Comparison of ENCODE assay signal across 8 cellular contexts in the genomic region with DNA sequence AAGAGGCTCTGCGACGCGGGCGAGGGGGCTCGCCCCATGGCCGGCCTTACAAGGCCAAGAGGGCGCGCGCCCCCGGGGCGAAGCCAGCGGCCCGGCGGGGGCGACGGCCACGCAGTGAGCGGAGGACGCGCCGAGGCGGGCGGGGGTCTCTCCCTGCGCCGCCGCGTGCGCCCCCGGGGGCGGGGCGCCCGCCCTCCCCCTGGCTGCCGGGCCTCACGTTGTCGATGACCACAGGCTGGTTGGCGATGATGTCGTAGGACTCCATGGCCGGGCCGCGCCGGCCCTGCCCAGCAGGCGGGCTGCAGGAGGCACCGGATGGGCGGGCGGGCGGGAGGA. TPM values are rescaled to one million over a fixed set of nuclear protein-coding genes. Genes with fewer than 3 reads are reported as not detected.
A peak's percentile ranks its signal among the peaks of the same experiment; 100 is the strongest.
DNase-seq lines count a peak whose midpoint lies in the region; ATAC-seq, FAIRE-seq and TF ChIP-seq lines count a peak whose summit lies in the region.

No MANE protein-coding gene starts in this region.

- no peak for TF ChIP-seq CTCF in A549 (IDR thresholded peaks at IDR 0.05)
- TF ChIP-seq CTCF in GM23338 (conservative IDR thresholded peaks at IDR 0.05; ENCODE audit: low read depth in 2 of 2): no peak
- TF ChIP-seq CTCF in ascending aorta (IDR thresholded peaks at IDR 0.05): peak in 1 of 3 experiments; percentile 23

- peaks cover 17% of the 10 kb centered on the region for H3K79me1 ChIP-seq in mesenchymal stem cell (replicated peaks; ENCODE audit: low read length, poor library complexity, severe bottlenecking)

- H3K27ac Mint-ChIP-seq in GM23338: no peak overlapping the region

- CTCF ChIA-PET in A549 (lab: Yijun Ruan, JAX): interaction anchor here (0.5 to 6.2 kb wide), 12 partner anchors 9 to 899 kb away, joined by 3 to 93 read pairs (median 6); no protein-coding TSS in a partner anchor

- no peak; a peak in 1 of 6 replicates for ATAC-seq in A549
- ATAC-seq in GM23338: no peak
- ATAC-seq in HG02852 (IDR thresholded peaks at IDR 0.05; ENCODE audit: unreplicated experiment): no peak
- no peak for ATAC-seq in esophagus mucosa
- ATAC-seq in HG02981 (IDR thresholded peaks at IDR 0.05; ENCODE audit: unreplicated experiment): no peak

- no peak overlapping the region; the same call in 1 of the 2 replicates for H2AFZ ChIP-seq in GM23338
- H2AFZ ChIP-seq in mesenchymal stem cell (ENCODE audit: low read depth, low read length): peak overlapping the region; percentile 64

- no peak overlapping the region for H2BK12ac ChIP-seq in mesenchymal stem cell (ENCODE audit: low read length in 2 of 2)

- H4K91ac ChIP-seq in mesenchymal stem cell (ENCODE audit: low read length): no peak overlapping the region

- FAIRE-seq in A549 (lab: Jason Lieb, UNC): no peak

- no peak overlapping the region for H4K8ac ChIP-seq in mesenchymal stem cell (ENCODE audit: low read length)

- H3K27me3 Mint-ChIP-seq in GM23338 (ENCODE audit: insufficient read depth, low read depth, poor library complexity): peaks cover 6% of the 10 kb centered on the region

- no peak for TF ChIP-seq POLR2A in A549 (IDR thresholded peaks at IDR 0.05; ENCODE audit: low read length)

- H3K9me3 ChIP-seq in A549: no peaks in the 10 kb centered on the region
- no peaks in the 10 kb centered on the region for H3K9me3 ChIP-seq in ascending aorta
- no peaks in the 10 kb centered on the region for H3K9me3 ChIP-seq in mesenchymal stem cell (ENCODE audit: control insufficient read depth, low read length)

- peaks cover 22% of the 10 kb centered on the region for H3K79me2 ChIP-seq in GM23338 (replicated peaks; ENCODE audit: insufficient read depth)

- no peak overlapping the region for H3K23ac ChIP-seq in mesenchymal stem cell (ENCODE audit: low read length in 2 of 2)

- TF ChIP-seq EP300 in A549 (IDR thresholded peaks at IDR 0.05): no peak

- WGBS in A549 (ENCODE audit: missing lambda C conversion rate): 0% methylated on average over 1 of the region's 46 CpGs
- 2% methylated on average over 32 of the region's 46 CpGs for WGBS in mesenchymal stem cell

- no peaks in the 10 kb centered on the region for H3K9me2 ChIP-seq in GM23338 (ENCODE audit: insufficient read depth)

- H3K4me3 Mint-ChIP-seq in GM23338: peak overlapping the region; percentile 89; the same call in 2 of the 3 replicates

- peak overlapping the region; percentile 96 for H2BK120ac ChIP-seq in mesenchymal stem cell (ENCODE audit: low read depth, low read length)

- H3K4me3 ChIP-seq in A549 (peak overlapping the region; percentile 95), GM23338 (peak overlapping the region; percentile 64), ascending aorta (peak overlapping the region; percentile 78 to 96), mesenchymal stem cell (ENCODE audit: insufficient read depth in 1 of 2, low read depth in 1 of 2, low read length in 2 of 2) (peak overlapping the region; percentile 76 to 88)

- H3K4me2 ChIP-seq in A549 (peak overlapping the region; percentile 79), GM23338 (peak overlapping the region; percentile 98), mesenchymal stem cell (ENCODE audit: low read length, poor library complexity, severe bottlenecking) (peak overlapping the region; percentile 70)

- TF ChIP-seq RAD21 in A549 (conservative IDR thresholded peaks at IDR 0.05 in 1 of 2, IDR thresholded peaks at IDR 0.05 in 1 of 2): no peak

- H2BK5ac ChIP-seq in mesenchymal stem cell (ENCODE audit: low read depth, low read length, poor library complexity, severe bottlenecking): peak overlapping the region; percentile 95

- no peaks in the 10 kb centered on the region for H3K36me3 ChIP-seq in GM23338 (ENCODE audit: insufficient read depth)
- H3K36me3 ChIP-seq in ascending aorta: peaks cover 11 to 16% of the 10 kb centered on the region in 2 donors
- peaks cover 7 to 18% of the 10 kb centered on the region in 2 experiments for H3K36me3 ChIP-seq in mesenchymal stem cell (ENCODE audit: control insufficient read depth in 1 of 2, insufficient read depth in 2 of 2, low read depth in 1 of 2, low read length in 2 of 2)

- peaks cover 3% of the 10 kb centered on the region; the same call in 1 of the 2 replicates for H3F3A ChIP-seq in GM23338 (replicated peaks; ENCODE audit: low read depth)

- peaks cover 9% of the 10 kb centered on the region for H3K4me1 ChIP-seq in A549
- peaks cover 18% of the 10 kb centered on the region for H3K4me1 ChIP-seq in GM23338 (ENCODE audit: insufficient read depth)
- H3K4me1 ChIP-seq in ascending aorta: peaks cover 13 to 24% of the 10 kb centered on the region in 2 donors
- H3K4me1 ChIP-seq in mesenchymal stem cell (ENCODE audit: control insufficient read depth, insufficient read depth, low read depth, low read length): peaks cover 26% of the 10 kb centered on the region

- peaks cover 19% of the 10 kb centered on the region for H3K4me1 Mint-ChIP-seq in GM23338

- H3K4ac ChIP-seq in mesenchymal stem cell (ENCODE audit: low read depth in 1 of 2, low read length in 2 of 2): peak overlapping the region; percentile 21 to 24

- intact Hi-C loops in ascending aorta (cut with DNase I): loop anchor here (5.0 to 10.0 kb wide), 4 partner anchors 334 to 1491 kb away; partner anchors contain the start of genes CIAO1, LIPT1, TMEM127 and TMEM131

- peak overlapping the region; percentile 96 to 97 for H3K27ac ChIP-seq in A549
- H3K27ac ChIP-seq in GM23338 (ENCODE audit: low read depth): peak overlapping the region; percentile 92
- H3K27ac ChIP-seq in ascending aorta: peak overlapping the region; percentile 94 to 95
- H3K27ac ChIP-seq in mesenchymal stem cell (ENCODE audit: low read length, poor library complexity, severe bottlenecking): peak overlapping the region; percentile 96

- H4K20me1 ChIP-seq in GM23338 (replicated peaks; ENCODE audit: insufficient read depth): peaks cover 10% of the 10 kb centered on the region; the same call in 1 of the 2 replicates

- DNase-seq in A549 (ENCODE audit: low read depth in 1 of 2, low spot score in 1 of 2): no peak
- DNase-seq in GM23338 (ENCODE audit: low spot score): no peak
- DNase-seq in ascending aorta (ENCODE audit: low spot score in 2 of 2): no peak
- no peak for DNase-seq in mesenchymal stem cell
- DNase-seq in HT-29 (ENCODE audit: low spot score): no peak

- H3K27me3 ChIP-seq in GM23338 (ENCODE audit: insufficient read depth): no peaks in the 10 kb centered on the region
- H3K27me3 ChIP-seq in ascending aorta: no peaks in the 10 kb centered on the region
- no peaks in the 10 kb centered on the region for H3K27me3 ChIP-seq in mesenchymal stem cell (ENCODE audit: control insufficient read depth in 1 of 2, insufficient read depth in 1 of 2, low read length in 2 of 2)

- H3K18ac ChIP-seq in mesenchymal stem cell (ENCODE audit: low read depth in 1 of 2, low read length in 2 of 2): peak overlapping the region; percentile 75 to 82

- no peaks in the 10 kb centered on the region for H3K9me3 Mint-ChIP-seq in GM23338

- H3K36me3 Mint-ChIP-seq in GM23338 (ENCODE audit: low read depth): peaks cover 1% of the 10 kb centered on the region; the same call in 2 of the 3 replicates

- no peak overlapping the region for H2AK5ac ChIP-seq in mesenchymal stem cell (ENCODE audit: low read length, severe bottlenecking)

- peak overlapping the region; percentile 99 for H2BK15ac ChIP-seq in mesenchymal stem cell (ENCODE audit: low read depth, poor library complexity, severe bottlenecking)

- H3K9ac ChIP-seq in mesenchymal stem cell (ENCODE audit: low read length): peak overlapping the region; percentile 92

- no peak overlapping the region for H3K14ac ChIP-seq in mesenchymal stem cell (ENCODE audit: low read length in 2 of 2)

- POLR2A ChIA-PET in A549 (lab: Yijun Ruan, JAX): interaction anchor here (1.2 to 4.1 kb wide), 6 partner anchors 10 to 73 kb away, joined by 3 to 76 read pairs (median 6); partner anchors contain the start of genes ANKRD36B and COX5B

RNA-seq across cellular contexts. Expression of gene ACTR1B, which starts 0.2 kb away (rescaled TPM):
- polyA plus RNA-seq in A549 (2011; rRNA removed): 24.7 and 30.0 TPM in 2 replicates
- 43.3 and 54.6 TPM in 2 replicates for polyA plus RNA-seq in A549 (2012; cell fraction: cytosol; rRNA removed)
- 96.2 and 106 TPM in 2 replicates for polyA plus RNA-seq in A549 (2012; cell fraction: nucleus; rRNA removed)
- polyA plus RNA-seq in A549 (2017; fragmentation: RNase III; extraction: RNeasy Plus Mini Kit Qiagen cat#74134 plus additional on column Dnase treatment): 33.5 to 42.0 TPM (median 37.6 TPM) in 3 replicates
- 42.7 and 43.5 TPM in 2 replicates for polyA minus RNA-seq in A549 (2011; rRNA and poly(A)+ RNA removed)
- total RNA-seq in GM23338 (2014; rRNA removed; shearing (Covaris generic)): 41.5 and 42.5 TPM in 2 replicates
- 27.2 and 27.4 TPM in 2 replicates for polyA plus RNA-seq in GM23338 (2016; fragmentation: Nextera tagmentation; extraction: Ambion mirVana)
- total RNA-seq in ascending aorta: 125 TPM
- polyA plus RNA-seq in mesenchymal stem cell (2013, experiment 1 of 2): 29.7 TPM
- 29.4 TPM for polyA plus RNA-seq in mesenchymal stem cell (2013, experiment 2 of 2)
- total RNA-seq in HT-29 (2014; rRNA removed; shearing (Covaris generic)): 61.6 and 66.7 TPM in 2 replicates
- 40.3 TPM for total RNA-seq in esophagus mucosa

RNA-seq across cellular contexts. Expression of gene C2orf92, which starts 5.9 kb away (rescaled TPM):
- 2.3 and 2.7 TPM in 2 replicates for polyA plus RNA-seq in A549 (2011; rRNA removed)
- 0.52 and 0.53 TPM in 2 replicates for polyA plus RNA-seq in A549 (2012; cell fraction: cytosol; rRNA removed)
- 3.0 and 4.8 TPM in 2 replicates for polyA plus RNA-seq in A549 (2012; cell fraction: nucleus; rRNA removed)
- polyA plus RNA-seq in A549 (2017; fragmentation: RNase III; extraction: RNeasy Plus Mini Kit Qiagen cat#74134 plus additional on column Dnase treatment): 1.1 to 1.9 TPM (median 1.8 TPM) in 3 replicates
- 2.1 and 3.3 TPM in 2 replicates for polyA minus RNA-seq in A549 (2011; rRNA and poly(A)+ RNA removed)
- 2.6 and 2.9 TPM in 2 replicates for total RNA-seq in GM23338 (2014; rRNA removed; shearing (Covaris generic))
- 1.7 and 2.6 TPM in 2 replicates for polyA plus RNA-seq in GM23338 (2016; fragmentation: Nextera tagmentation; extraction: Ambion mirVana)
- total RNA-seq in ascending aorta: 4.6 TPM
- 1.5 TPM for polyA plus RNA-seq in mesenchymal stem cell (2013, experiment 1 of 2)
- polyA plus RNA-seq in mesenchymal stem cell (2013, experiment 2 of 2): 1.9 TPM
- 1.9 and 2.2 TPM in 2 replicates for total RNA-seq in HT-29 (2014; rRNA removed; shearing (Covaris generic))
- total RNA-seq in esophagus mucosa: 1.7 TPM

RNA-seq across cellular contexts. Expression of gene COX5B, which starts 17.7 kb away (rescaled TPM):
- polyA plus RNA-seq in A549 (2011; rRNA removed): 332 and 343 TPM in 2 replicates
- 543 and 608 TPM in 2 replicates for polyA plus RNA-seq in A549 (2012; cell fraction: cytosol; rRNA removed)
- polyA plus RNA-seq in A549 (2012; cell fraction: nucleus; rRNA removed): 269 and 330 TPM in 2 replicates
- 341 to 372 TPM (median 353 TPM) in 3 replicates for polyA plus RNA-seq in A549 (2017; fragmentation: RNase III; extraction: RNeasy Plus Mini Kit Qiagen cat#74134 plus additional on column Dnase treatment)
- 32.8 and 39.3 TPM in 2 replicates for polyA minus RNA-seq in A549 (2011; rRNA and poly(A)+ RNA removed)
- total RNA-seq in GM23338 (2014; rRNA removed; shearing (Covaris generic)): 260 and 305 TPM in 2 replicates
- 666 and 733 TPM in 2 replicates for polyA plus RNA-seq in GM23338 (2016; fragmentation: Nextera tagmentation; extraction: Ambion mirVana)
- 251 TPM for total RNA-seq in ascending aorta
- 242 TPM for polyA plus RNA-seq in mesenchymal stem cell (2013, experiment 1 of 2)
- polyA plus RNA-seq in mesenchymal stem cell (2013, experiment 2 of 2): 244 TPM
- 428 and 475 TPM in 2 replicates for total RNA-seq in HT-29 (2014; rRNA removed; shearing (Covaris generic))
- 302 TPM for total RNA-seq in esophagus mucosa

RNA-seq across cellular contexts. Expression of gene ZAP70, which starts 49.8 kb away (rescaled TPM):
- polyA plus RNA-seq in A549 (2011; rRNA removed) (0.04 TPM in 1 of 2 replicates, not detected in the other), A549 (2017; fragmentation: RNase III; extraction: RNeasy Plus Mini Kit Qiagen cat#74134 plus additional on column Dnase treatment) (0.08 to 0.10 TPM (median 0.09 TPM) in 3 replicates), GM23338 (2016; fragmentation: Nextera tagmentation; extraction: Ambion mirVana) (not detected in 2 replicates)
- 0.03 and 0.05 TPM in 2 replicates for polyA plus RNA-seq in A549 (2012; cell fraction: cytosol; rRNA removed)
- 0.50 and 0.70 TPM in 2 replicates for polyA plus RNA-seq in A549 (2012; cell fraction: nucleus; rRNA removed)
- polyA minus RNA-seq in A549 (2011; rRNA and poly(A)+ RNA removed): not detected in 2 replicates
- total RNA-seq in GM23338 (2014; rRNA removed; shearing (Covaris generic)): 0.12 and 0.42 TPM in 2 replicates
- total RNA-seq in ascending aorta (2.7 TPM), esophagus mucosa (0.76 TPM)
- polyA plus RNA-seq in mesenchymal stem cell (2013, experiment 1 of 2): 0.48 TPM
- 0.74 TPM for polyA plus RNA-seq in mesenchymal stem cell (2013, experiment 2 of 2)
- 1.8 TPM in 1 of 2 replicates, not detected in the other for total RNA-seq in HT-29 (2014; rRNA removed; shearing (Covaris generic))
